In the genomic region with DNA sequence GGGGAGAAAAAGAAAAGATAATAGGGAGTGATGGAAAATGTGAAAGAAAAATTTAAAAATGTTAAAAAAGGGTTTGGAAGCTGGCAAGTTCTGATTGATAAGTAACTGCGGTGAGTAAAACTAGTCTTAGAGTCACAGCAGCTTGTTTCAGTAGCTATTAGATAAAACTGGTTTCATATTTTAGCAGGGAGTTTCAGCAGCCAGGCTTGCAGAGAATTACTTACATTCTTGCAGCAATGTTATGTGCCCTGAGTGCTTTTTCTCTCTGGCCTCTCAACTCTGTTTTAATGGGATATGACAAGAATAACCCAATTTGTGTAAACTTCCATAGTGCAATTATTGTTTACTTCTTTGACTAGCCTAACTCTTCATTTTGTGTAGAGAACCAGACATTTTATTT, we compare ENCODE assay signal across 22 cellular contexts. TPM values are rescaled to one million over a fixed set of nuclear protein-coding genes. Genes with fewer than 3 reads are reported as not detected.
DNase-seq lines count a peak whose midpoint lies in the region; ATAC-seq, FAIRE-seq and TF ChIP-seq lines count a peak whose summit lies in the region.
"Had no signal": no experiment of that assay in that cellular context is flagged by ENCODE, and none has a peak within 500 bp of the region (broad histone marks: within the 10 kb centered on the region; RNA-seq: fewer than 3 reads in every experiment).

No MANE protein-coding gene starts in this region.

- TF ChIP-seq POLR2A in erythroblast (IDR thresholded peaks at IDR 0.05; ENCODE audit: low read length), result no peak

- POLR2A ChIA-PET in Caco-2 (lab: Charles Lee), result no interaction called here

- H3K9ac ChIP-seq in adipocyte (ENCODE audit: low read length), result no peak overlapping the region

- CTCF ChIA-PET in Caco-2 (lab: Charles Lee), result no interaction called here

- TSS peak; percentile 15 for BruUV-seq in Caco-2 (replicated peaks; lab: Mats Ljungman, UMichigan)

- H3K4me3 ChIP-seq in Caco-2 (ENCODE audit: low read depth, low read length) (no peak overlapping the region), GM12865 (ENCODE audit: low read depth, low read length) (no peak overlapping the region), adipocyte (ENCODE audit: low read length) (no peak overlapping the region)
- H3K4me3 ChIP-seq: A549, SJCRH30 had no signal

- no peak for ATAC-seq in GM21526 (IDR thresholded peaks at IDR 0.05; ENCODE audit: low FRiP score, unreplicated experiment)
- ATAC-seq: A549, Right ventricle myocardium inferior, T-cell had no signal

- H3K9me3 Mint-ChIP-seq in Caco-2 (ENCODE audit: unreplicated experiment), result no peaks in the 10 kb centered on the region
- H3K9me3 Mint-ChIP-seq: CD4-positive, alpha-beta memory T cell; T-cell had no signal

- DNase-seq in Caco-2, result no peak
- DNase-seq in GM12865 (ENCODE audit: low read depth), result peak; percentile 38
- DNase-seq in adipocyte (ENCODE audit: low read depth), result peak; percentile 65
- peak; percentile 80 for DNase-seq in erythroblast (lab: John Stamatoyannopoulos, UW)
- DNase-seq in globus pallidus (ENCODE audit: low spot score), result no peak
- no peak for DNase-seq in D721Med (ENCODE audit: insufficient read length, low spot score)
- DNase-seq: C1 segment of cervical spinal cord; Calu3; CD4-positive, alpha-beta memory T cell; DMS153; HCEC 1CT; Karpas-422; NCI-H1105; NCI-H1436 treated with DMSO at 0.1 percent for 48 hours; NCI-H187 treated with DMSO at 0.1 percent for 48 hours; NCI-H748 treated with DMSO at 0.1 percent for 48 hours; SJCRH30; T-cell had no signal

- H3K27me3 ChIP-seq in Caco-2 (replicated peaks; ENCODE audit: control insufficient read depth, insufficient read depth, low read length) (no peaks in the 10 kb centered on the region), adipocyte (replicated peaks; ENCODE audit: control insufficient read depth, insufficient read depth, low read length) (no peaks in the 10 kb centered on the region)
- H3K27me3 ChIP-seq: SJCRH30 had no signal

- no peak overlapping the region for H3K4me3 Mint-ChIP-seq in Caco-2 (ENCODE audit: unreplicated experiment)
- H3K4me3 Mint-ChIP-seq: CD4-positive, alpha-beta memory T cell; T-cell had no signal

- TF ChIP-seq CTCF in Caco-2 (IDR thresholded peaks at IDR 0.05; ENCODE audit: insufficient read depth in 1 of 2, low read depth in 1 of 2, low read length in 1 of 2, severe bottlenecking in 1 of 2, unreplicated experiment in 1 of 2) (no peak), GM12865 (IDR thresholded peaks at IDR 0.05; ENCODE audit: insufficient read depth, low read depth, low read length, missing control alignments) (no peak), D721Med (IDR thresholded peaks at IDR 0.05; ENCODE audit: insufficient read depth, missing control alignments) (no peak)

- H3K36me3 ChIP-seq in Caco-2 (ENCODE audit: control insufficient read depth, insufficient read depth, low read length), result peaks cover 2% of the 10 kb centered on the region; the same call in 1 of the 2 replicates
- H3K36me3 ChIP-seq in adipocyte (ENCODE audit: control insufficient read depth, insufficient read depth, low read length, severe bottlenecking), result peaks cover 41% of the 10 kb centered on the region

- intact Hi-C loops in Caco-2 (cut with micrococcal nuclease; ENCODE audit: unreplicated experiment), result no loop called here

- H3K9me3 ChIP-seq in Caco-2 (no peaks in the 10 kb centered on the region), adipocyte (ENCODE audit: control insufficient read depth, low read length) (no peaks in the 10 kb centered on the region)
- H3K9me3 ChIP-seq: A549, SJCRH30 had no signal

- H3K4me1 Mint-ChIP-seq in Caco-2 (ENCODE audit: low read depth, unreplicated experiment), result no peaks in the 10 kb centered on the region
- H3K4me1 Mint-ChIP-seq: CD4-positive, alpha-beta memory T cell; T-cell had no signal

- no peaks in the 10 kb centered on the region for H3K4me1 ChIP-seq in Caco-2
- no peaks in the 10 kb centered on the region for H3K4me1 ChIP-seq in adipocyte (ENCODE audit: control insufficient read depth, insufficient read depth, low read length)
- H3K4me1 ChIP-seq: A549, SJCRH30 had no signal

- no peak for FAIRE-seq in D721Med (lab: Jason Lieb, UNC)
- FAIRE-seq: A549, H1 had no signal

- H3K27ac Mint-ChIP-seq in Caco-2 (ENCODE audit: unreplicated experiment), result no peak overlapping the region
- H3K27ac Mint-ChIP-seq: CD4-positive, alpha-beta memory T cell; T-cell had no signal

- H3K36me3 Mint-ChIP-seq in Caco-2 (ENCODE audit: insufficient read depth, unreplicated experiment), result peaks cover 38% of the 10 kb centered on the region

- H3K27me3 Mint-ChIP-seq in Caco-2 (ENCODE audit: insufficient read depth, unreplicated experiment), result no peaks in the 10 kb centered on the region
- H3K27me3 Mint-ChIP-seq: CD4-positive, alpha-beta memory T cell; T-cell had no signal

RNA-seq across cellular contexts. Expression of a gene that starts 33.6 kb away (rescaled TPM):
- total RNA-seq in Caco-2 (2022), result 109 and 114 TPM in 2 replicates

RNA-seq across cellular contexts. Expression of a gene that starts 33.9 kb away (rescaled TPM):
- total RNA-seq in Caco-2 (2022), result 47.0 and 47.5 TPM in 2 replicates

Comparison
In these comparisons a context has a peak if more than half of its experiments do, and no peak if none do; other contexts are left out.
1. DNase-seq: peak in GM12865 (single experiment), adipocyte (single experiment) and erythroblast (2 of 2); none in Caco-2 (0 of 2), globus pallidus (single experiment) and D721Med (single experiment).